In the genomic region with DNA sequence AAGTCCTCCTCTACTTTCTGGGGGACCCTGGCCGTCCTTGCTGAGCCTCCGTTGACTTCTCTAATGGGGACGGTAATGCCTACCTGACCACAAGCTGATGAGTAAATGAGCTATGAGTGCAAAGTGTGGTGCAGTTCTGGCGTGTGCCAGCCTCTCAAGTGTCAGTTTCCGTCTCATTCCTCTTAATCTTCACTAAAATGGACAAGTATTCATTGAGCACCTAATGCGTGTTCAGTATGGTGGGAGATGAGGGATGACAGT, we compare ENCODE assay signal across 8 cellular contexts. TPM values are rescaled to one million over a fixed set of nuclear protein-coding genes. Genes with fewer than 3 reads are reported as not detected.
DNase-seq lines count a peak whose midpoint lies in the region; ATAC-seq and TF ChIP-seq lines count a peak whose summit lies in the region.

No MANE protein-coding gene starts in this region.

- H3K27me3 ChIP-seq in GM23338 (ENCODE audit: insufficient read depth) (peaks cover 29% of the 10 kb centered on the region), PC-3 (ENCODE audit: low read length) (no peaks in the 10 kb centered on the region)

- H3K79me2 ChIP-seq in GM23338 (replicated peaks; ENCODE audit: insufficient read depth) (peaks cover 27% of the 10 kb centered on the region), PC-3 (ENCODE audit: low read length) (peaks cover 51% of the 10 kb centered on the region)

- peaks cover 11% of the 10 kb centered on the region for H3K27me3 Mint-ChIP-seq in GM23338 (ENCODE audit: insufficient read depth, low read depth, poor library complexity)
- H3K27me3 Mint-ChIP-seq in dendritic cell treated with granulocyte-macrophage colony-stimulating factor and Interleukin-4, amounts not matched to agents 40 ng/mL and 50 ng/mL, for 4 days, result no peaks in the 10 kb centered on the region
- H3K27me3 Mint-ChIP-seq in nephron (ENCODE audit: low read depth), result no peaks in the 10 kb centered on the region

- CTCF ChIA-PET in PC-3 (lab: Charles Lee), result no interaction called here

- peak overlapping the region; percentile 100 for H3K9ac ChIP-seq in PC-3 (ENCODE audit: low read length)

- H3K27ac Mint-ChIP-seq in GM23338, result peak overlapping the region; percentile 88
- peak overlapping the region; percentile 99 for H3K27ac Mint-ChIP-seq in dendritic cell treated with granulocyte-macrophage colony-stimulating factor and Interleukin-4, amounts not matched to agents 40 ng/mL and 50 ng/mL, for 4 days
- peak overlapping the region; percentile 93 to 97 (median 96) for H3K27ac Mint-ChIP-seq in nephron

- peaks cover 31% of the 10 kb centered on the region for H3K4me1 Mint-ChIP-seq in GM23338
- peaks cover 38% of the 10 kb centered on the region for H3K4me1 Mint-ChIP-seq in dendritic cell treated with granulocyte-macrophage colony-stimulating factor and Interleukin-4, amounts not matched to agents 40 ng/mL and 50 ng/mL, for 4 days (ENCODE audit: low read depth)
- peaks cover 67% of the 10 kb centered on the region for H3K4me1 Mint-ChIP-seq in nephron

- intact Hi-C loops in PC-3 (cut with micrococcal nuclease), result loop anchor here (5.0 kb wide), 1 partner anchor 948 kb away; no protein-coding TSS in a partner anchor
- intact Hi-C loops in dendritic cell treated with granulocyte-macrophage colony-stimulating factor and Interleukin-4, amounts not matched to agents 40 ng/mL and 50 ng/mL, for 4 days (cut with micrococcal nuclease), result loop anchor here (5.0 kb wide), 1 partner anchor 37 kb away; no protein-coding TSS in a partner anchor

- peak overlapping the region; percentile 92; the same call in 1 of the 2 replicates for H3K27ac ChIP-seq in GM23338 (ENCODE audit: low read depth)
- H3K27ac ChIP-seq in PC-3 (ENCODE audit: low read length), result peak overlapping the region; percentile 90

- no TSS peak for BruUV-seq in PC-3 (replicated peaks; lab: Mats Ljungman, UMichigan)

- H3K9me2 ChIP-seq in GM23338 (ENCODE audit: insufficient read depth) (no peaks in the 10 kb centered on the region), PC-3 (replicated peaks; ENCODE audit: low read length) (no peaks in the 10 kb centered on the region)

- H3K9me3 ChIP-seq in PC-3 (ENCODE audit: low read length), result no peaks in the 10 kb centered on the region

- H4K20me1 ChIP-seq in GM23338 (replicated peaks; ENCODE audit: insufficient read depth) (peaks cover 18% of the 10 kb centered on the region), PC-3 (ENCODE audit: low read length) (no peaks in the 10 kb centered on the region; the same call in 1 of the 2 replicates)

- DNase-seq in GM23338 (ENCODE audit: low spot score), result no peak
- peak; percentile 13 for DNase-seq in PC-3
- no peak for DNase-seq in central memory CD4-positive, alpha-beta T cell
- no peak for DNase-seq in NCI-H446 (lab: John Stamatoyannopoulos, UW)

- H3K36me3 ChIP-seq in GM23338 (ENCODE audit: insufficient read depth), result no peaks in the 10 kb centered on the region
- H3K36me3 ChIP-seq in PC-3 (ENCODE audit: low read depth, low read length), result no peaks in the 10 kb centered on the region

- POLR2A ChIA-PET in PC-3 (lab: Charles Lee; ENCODE audit: unreplicated experiment), result interaction anchor here (0.5 kb wide), 1 partner anchor 104 kb away, joined by 3 read pairs; no protein-coding TSS in a partner anchor

- peaks cover 20% of the 10 kb centered on the region; the same call in 2 of the 3 replicates for H3K9me3 Mint-ChIP-seq in GM23338
- H3K9me3 Mint-ChIP-seq in dendritic cell treated with granulocyte-macrophage colony-stimulating factor and Interleukin-4, amounts not matched to agents 40 ng/mL and 50 ng/mL, for 4 days, result no peaks in the 10 kb centered on the region
- no peaks in the 10 kb centered on the region for H3K9me3 Mint-ChIP-seq in nephron

- H3K4me3 Mint-ChIP-seq in GM23338 (peak overlapping the region; percentile 94), nephron (peak overlapping the region; percentile 95 to 99 (median 98))
- H3K4me3 Mint-ChIP-seq in dendritic cell treated with granulocyte-macrophage colony-stimulating factor and Interleukin-4, amounts not matched to agents 40 ng/mL and 50 ng/mL, for 4 days, result peak overlapping the region; percentile 98

- TF ChIP-seq CTCF in GM23338 (conservative IDR thresholded peaks at IDR 0.05; ENCODE audit: low read depth in 2 of 2), result no peak
- no peak for TF ChIP-seq CTCF in PC-3 (conservative IDR thresholded peaks at IDR 0.05; ENCODE audit: low read depth, low read length)
- no peak for TF ChIP-seq CTCF in nephron (IDR thresholded peaks at IDR 0.05; ENCODE audit: unreplicated experiment in 3 of 3)

- H3K4me1 ChIP-seq in GM23338 (ENCODE audit: insufficient read depth), result peaks cover 17% of the 10 kb centered on the region
- H3K4me1 ChIP-seq in PC-3 (ENCODE audit: insufficient read depth, low read length), result peaks cover 49% of the 10 kb centered on the region

- H3K36me3 Mint-ChIP-seq in GM23338 (ENCODE audit: low read depth) (peaks cover 27% of the 10 kb centered on the region), nephron (ENCODE audit: low read depth) (peaks cover 35% of the 10 kb centered on the region)
- H3K36me3 Mint-ChIP-seq in dendritic cell treated with granulocyte-macrophage colony-stimulating factor and Interleukin-4, amounts not matched to agents 40 ng/mL and 50 ng/mL, for 4 days (ENCODE audit: low read depth), result peaks cover 51% of the 10 kb centered on the region

- peak overlapping the region; percentile 97 for H3K4me2 ChIP-seq in GM23338
- peak overlapping the region; percentile 100 for H3K4me2 ChIP-seq in PC-3 (ENCODE audit: low read length)

- ATAC-seq in GM23338 (no peak), PC-3 (no peak), HG03571 (IDR thresholded peaks at IDR 0.05; ENCODE audit: unreplicated experiment) (no peak), GM21529 (IDR thresholded peaks at IDR 0.05; ENCODE audit: unreplicated experiment) (no peak)

- H3K4me3 ChIP-seq in GM23338 (peak overlapping the region; percentile 97), PC-3 (ENCODE audit: low read length) (peak overlapping the region; percentile 99)

- H2AFZ ChIP-seq in GM23338 (peak overlapping the region; percentile 87; the same call in 1 of the 2 replicates), PC-3 (ENCODE audit: low read length) (peak overlapping the region; percentile 83)

- H3F3A ChIP-seq in GM23338 (replicated peaks; ENCODE audit: low read depth), result no peaks in the 10 kb centered on the region
- no peaks in the 10 kb centered on the region for H3F3A ChIP-seq in PC-3 (ENCODE audit: low read length, unreplicated experiment)

TF ChIP-seq in GM23338, 12 proteins besides CTCF, POLR2A, EP300 and RAD21:
- TF ChIP-seq ZNF114 (CRISPR knock-in tag; IDR thresholded peaks at IDR 0.05) (no peak), NANOG (IDR thresholded peaks at IDR 0.05; ENCODE audit: borderline replicate concordance) (no peak), POLR2AphosphoS5 (IDR thresholded peaks at IDR 0.05; ENCODE audit: low read depth) (no peak), EZH2phosphoT487 (IDR thresholded peaks at IDR 0.05; ENCODE audit: unreplicated experiment) (no peak), EZH2 (IDR thresholded peaks at IDR 0.05; ENCODE audit: low read depth, unreplicated experiment) (no peak)

RNA-seq across cellular contexts. Expression of gene HERPUD2, which starts 0.6 kb away (rescaled TPM):
- total RNA-seq in GM23338 (2014; rRNA removed; shearing (Covaris generic)), result 7.7 and 12.0 TPM in 2 replicates
- polyA plus RNA-seq in GM23338 (2016; fragmentation: Nextera tagmentation; extraction: Ambion mirVana), result 6.7 and 8.0 TPM in 2 replicates
- 11.5 and 11.7 TPM in 2 replicates for total RNA-seq in PC-3 (2014; rRNA removed)
